ENCODE assay signal across 18 cellular contexts in genomic region chr3:86948840-86949239, GRCh38. TPM values are rescaled to one million over a fixed set of nuclear protein-coding genes. Genes with fewer than 3 reads are reported as not detected.
DNase-seq lines count a peak whose midpoint lies in the region; ATAC-seq and TF ChIP-seq lines count a peak whose summit lies in the region.
"Had no signal": no experiment of that assay in that cellular context is flagged by ENCODE, and none has a peak within 500 bp of the region (broad histone marks: within the 10 kb centered on the region; RNA-seq: fewer than 3 reads in every experiment).

No MANE protein-coding gene starts in this region.

- peak; percentile 68 for DNase-seq in EL
- peak; percentile 18 for DNase-seq in RKO (ENCODE audit: low spot score)
- DNase-seq in epithelial cell of prostate (ENCODE audit: low read depth, low spot score) = peak; percentile 65
- no peak for DNase-seq in omental fat pad (ENCODE audit: low spot score)
- no peak for DNase-seq in DMS79 treated with DMSO at 0.1 percent for 48 hours (lab: John Stamatoyannopoulos, UW)
- DNase-seq in mucosa of descending colon = no peak
- DNase-seq: activated CD8-positive, alpha-beta T cell treated with anti-CD3 and anti-CD28 coated beads, Interleukin-2, amount 10 ng/mL, durations not matched to agents 7 days and 5 days; dermis blood vessel endothelial cell; DMS53; left ventricle myocardium superior; NCI-H187 treated with DMSO at 0.1 percent for 48 hours; NCI-H82; Peyer's patch; T-cell; WERI-Rb-1 had no signal

- no peaks in the 10 kb centered on the region for H3K4me1 ChIP-seq in mucosa of descending colon (ENCODE audit: low read depth)
- H3K4me1 ChIP-seq: BLaER1, Peyer's patch had no signal

- peak; percentile 93 for ATAC-seq in omental fat pad (ENCODE audit: low FRiP score)
- ATAC-seq in HG02763 (IDR thresholded peaks at IDR 0.05; ENCODE audit: unreplicated experiment) = no peak
- ATAC-seq in mucosa of descending colon = no peak
- ATAC-seq in GM19397 (IDR thresholded peaks at IDR 0.05; ENCODE audit: unreplicated experiment) = no peak
- ATAC-seq: activated CD8-positive, alpha-beta T cell treated with anti-CD3 and anti-CD28 coated beads, Interleukin-2, amount 10 ng/mL, durations not matched to agents 7 days and 5 days; left ventricle myocardium superior; T-cell had no signal

- no peaks in the 10 kb centered on the region for H3K9me3 ChIP-seq in mucosa of descending colon
- H3K9me3 ChIP-seq: BLaER1, Peyer's patch had no signal

- intact Hi-C loops in mucosa of descending colon (cut with DNase I, micrococcal nuclease) = no loop called here

- H3K36me3 ChIP-seq in mucosa of descending colon (ENCODE audit: low read depth) = no peaks in the 10 kb centered on the region
- H3K36me3 ChIP-seq: BLaER1, Peyer's patch, WERI-Rb-1 had no signal

- TF ChIP-seq CTCF in omental fat pad (IDR thresholded peaks at IDR 0.05) (no peak), mucosa of descending colon (IDR thresholded peaks at IDR 0.05) (no peak)

- no peak overlapping the region for H3K4me3 ChIP-seq in mucosa of descending colon
- H3K4me3 ChIP-seq: BLaER1, Peyer's patch had no signal

- no peak overlapping the region for H3K27ac ChIP-seq in epithelial cell of prostate
- H3K27ac ChIP-seq: BLaER1, Peyer's patch, WERI-Rb-1 had no signal

RNA-seq across cellular contexts. Expression of gene VGLL3, which starts 42.1 kb away (rescaled TPM):
- total RNA-seq in omental fat pad = 10 to 100 TPM; 36.9 to 99.6 (median 70.9) TPM
- 10 to 100 TPM in 1 of 3 donors, 1 to 10 TPM in 2; 1.5 to 30.5 (median 6.3) TPM for total RNA-seq in mucosa of descending colon
- total RNA-seq: activated CD8-positive, alpha-beta T cell treated with anti-CD3 and anti-CD28 coated beads, Interleukin-2, amount 10 ng/mL, durations not matched to agents 7 days and 5 days had no signal

Comparison
In these comparisons a context has a peak if more than half of its experiments do, and no peak if none do; other contexts are left out.
1. DNase-seq: peak in EL (single experiment), RKO (single experiment) and epithelial cell of prostate (single experiment); none in omental fat pad (single experiment), DMS79 treated with DMSO at 0.1 percent for 48 hours (single experiment) and mucosa of descending colon (0 of 3).